ENCODE assay signal across 8 cellular contexts in genomic region chr9:131530930-131531832, GRCh38. TPM values are rescaled to one million over a fixed set of nuclear protein-coding genes. Genes with fewer than 3 reads are reported as not detected.
A peak's percentile ranks its signal among the peaks of the same experiment; 100 is the strongest.
DNase-seq lines count a peak whose midpoint lies in the region; ATAC-seq and TF ChIP-seq lines count a peak whose summit lies in the region.

TSS of gene UCK1 (minus strand) at chr9:131531263. CDS start at chr9:131531174, 89 bp downstream.

- H3K9me3 ChIP-seq in upper lobe of left lung = no peaks in the 10 kb centered on the region

- intact Hi-C loops in left cardiac atrium (cut with DNase I) = no loop called here

- peak within 1 kb of the TSS; percentile 76 to 87 (median 85) for H3K27ac ChIP-seq in upper lobe of left lung

- peaks cover 8 to 36% (median 31%) of the 10 kb centered on the region in 4 donors for H3K36me3 ChIP-seq in upper lobe of left lung

- H3K27me3 Mint-ChIP-seq in T-helper 1 cell treated with Interleukin-12 subunit alpha and Interleukin-12 subunit beta and Interleukin-4 antibody, amounts not matched to agents 30 μg/mL and 1 μg/mL, for 36 hours (ENCODE audit: low read depth) = no peaks in the 10 kb centered on the region
- H3K27me3 Mint-ChIP-seq in progenitor cell of endocrine pancreas = no peaks in the 10 kb centered on the region

- H3K4me3 Mint-ChIP-seq in T-helper 1 cell treated with Interleukin-12 subunit alpha and Interleukin-12 subunit beta and Interleukin-4 antibody, amounts not matched to agents 30 μg/mL and 1 μg/mL, for 36 hours = peak within 1 kb of the TSS; percentile 77
- H3K4me3 Mint-ChIP-seq in progenitor cell of endocrine pancreas (ENCODE audit: low read depth) = peak within 1 kb of the TSS; percentile 82

- peaks cover 14% of the 10 kb centered on the region for H3K4me1 Mint-ChIP-seq in T-helper 1 cell treated with Interleukin-12 subunit alpha and Interleukin-12 subunit beta and Interleukin-4 antibody, amounts not matched to agents 30 μg/mL and 1 μg/mL, for 36 hours (ENCODE audit: low read depth)
- peaks cover 18% of the 10 kb centered on the region for H3K4me1 Mint-ChIP-seq in progenitor cell of endocrine pancreas (ENCODE audit: low read depth)

- no peak for TF ChIP-seq EP300 in upper lobe of left lung (IDR thresholded peaks at IDR 0.05)

- TF ChIP-seq CTCF in GM12875 (IDR thresholded peaks at IDR 0.05; ENCODE audit: borderline replicate concordance, insufficient read depth, low read depth, low read length) (no peak), progenitor cell of endocrine pancreas (IDR thresholded peaks at IDR 0.05; ENCODE audit: unreplicated experiment) (no peak), upper lobe of left lung (IDR thresholded peaks at IDR 0.05) (peak in 1 of 6 experiments; percentile 28)

- no peak within 1 kb of the TSS for H3K27ac Mint-ChIP-seq in T-helper 1 cell treated with Interleukin-12 subunit alpha and Interleukin-12 subunit beta and Interleukin-4 antibody, amounts not matched to agents 30 μg/mL and 1 μg/mL, for 36 hours
- peak within 1 kb of the TSS; percentile 86 for H3K27ac Mint-ChIP-seq in progenitor cell of endocrine pancreas

- peaks cover 12 to 20% (median 15%) of the 10 kb centered on the region in 4 donors for H3K4me1 ChIP-seq in upper lobe of left lung

- H3K27me3 ChIP-seq in upper lobe of left lung = no peaks in the 10 kb centered on the region

- peak within 1 kb of the TSS; percentile 95 for H3K4me3 ChIP-seq in GM12875 (ENCODE audit: low read depth, low read length)
- peak within 1 kb of the TSS; percentile 71 to 100 (median 94) for H3K4me3 ChIP-seq in upper lobe of left lung

- WGBS in upper lobe of left lung, 2 donors = 28 to 74% methylated on average over 9 to 29 of the region's 101 CpGs

- peak; percentile 92 for ATAC-seq in HG02642 (IDR thresholded peaks at IDR 0.05; ENCODE audit: poor library complexity, unreplicated experiment)
- peak; percentile 98 for ATAC-seq in left cardiac atrium
- ATAC-seq in upper lobe of left lung (ENCODE audit: low FRiP score in 2 of 2) = peak; percentile 93 to 99

- DNase-seq in NCI-H1417 (lab: John Stamatoyannopoulos, UW) (peak; percentile 68 to 92 (median 90)), amniotic stem cell (lab: John Stamatoyannopoulos, UW) (peak; percentile 16), left cardiac atrium (peak; percentile 87), progenitor cell of endocrine pancreas (ENCODE audit: low spot score, unreplicated experiment) (peak; percentile 71), upper lobe of left lung (peak; percentile 75 to 96)

- peak in 2 of 4 donors; percentile 64 to 87 for TF ChIP-seq POLR2A in upper lobe of left lung (IDR thresholded peaks at IDR 0.05)

- peaks cover 12% of the 10 kb centered on the region for H3K36me3 Mint-ChIP-seq in T-helper 1 cell treated with Interleukin-12 subunit alpha and Interleukin-12 subunit beta and Interleukin-4 antibody, amounts not matched to agents 30 μg/mL and 1 μg/mL, for 36 hours (ENCODE audit: low read depth)
- peaks cover 4% of the 10 kb centered on the region for H3K36me3 Mint-ChIP-seq in progenitor cell of endocrine pancreas (ENCODE audit: insufficient read depth)

- no peaks in the 10 kb centered on the region for H3K9me3 Mint-ChIP-seq in T-helper 1 cell treated with Interleukin-12 subunit alpha and Interleukin-12 subunit beta and Interleukin-4 antibody, amounts not matched to agents 30 μg/mL and 1 μg/mL, for 36 hours
- no peaks in the 10 kb centered on the region for H3K9me3 Mint-ChIP-seq in progenitor cell of endocrine pancreas (ENCODE audit: low read depth)

RNA-seq across cellular contexts. Expression of gene UCK1, which starts in this region (rescaled TPM):
- total RNA-seq in left cardiac atrium = 10 to 100 TPM; 23.3 to 23.7 TPM
- 32.4 and 32.8 TPM in 2 replicates for total RNA-seq in progenitor cell of endocrine pancreas
- 10 to 100 TPM; 27.8 to 36.7 (median 29.4) TPM for total RNA-seq in upper lobe of left lung

Comparison
In these comparisons a context has a peak if more than half of its experiments do, and no peak if none do; other contexts are left out.
1. Peak in every context shown above with its lines: DNase-seq, ATAC-seq, H3K4me3 ChIP-seq and H3K27ac ChIP-seq.
2. DNase-seq: peak in every context shown above with its lines; median percentile 90 in NCI-H1417; 87 in left cardiac atrium; 86 in upper lobe of left lung; 71 in progenitor cell of endocrine pancreas; 16 in amniotic stem cell.